ENCODE assay signal across 8 cellular contexts in the genomic region with DNA sequence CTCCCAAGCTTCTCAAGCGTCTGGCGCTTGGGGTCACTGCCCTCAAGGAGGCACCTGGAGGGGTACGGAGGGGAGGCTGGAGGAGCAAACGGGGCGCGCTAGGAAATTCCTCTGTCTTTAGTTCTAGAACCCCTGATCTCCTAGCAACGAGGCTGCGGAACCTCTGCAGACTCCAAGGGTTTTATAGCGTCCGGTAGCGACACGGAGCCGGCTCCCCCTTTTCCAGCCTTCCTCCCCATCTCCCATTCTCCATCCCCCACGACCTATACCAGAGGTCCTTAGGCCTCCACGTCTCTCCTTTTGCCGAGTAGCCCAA. TPM values are rescaled to one million over a fixed set of nuclear protein-coding genes. Genes with fewer than 3 reads are reported as not detected.
DNase-seq lines count a peak whose midpoint lies in the region; FAIRE-seq and TF ChIP-seq lines count a peak whose summit lies in the region.

No MANE protein-coding gene starts in this region.

- H3K9me3 ChIP-seq in Karpas-422 (ENCODE audit: low read length): no peaks in the 10 kb centered on the region
- H3K9me3 ChIP-seq in colonic mucosa: no peaks in the 10 kb centered on the region
- H3K9me3 ChIP-seq in small intestine (ENCODE audit: control insufficient read depth, low read depth): no peaks in the 10 kb centered on the region

- TF ChIP-seq CTCF in BJ (IDR thresholded peaks at IDR 0.05; ENCODE audit: insufficient read depth, low read depth, low read length): no peak
- no peak for TF ChIP-seq CTCF in colonic mucosa (IDR thresholded peaks at IDR 0.05)
- peak; percentile 6 for TF ChIP-seq CTCF in nephron progenitor cell (IDR thresholded peaks at IDR 0.05)

- CTCF ChIA-PET in BJ (lab: Yijun Ruan, JAX): interaction anchor here (1.0 to 2.2 kb wide), 4 partner anchors 13 to 169 kb away, joined by 3 to 10 read pairs (median 6); no protein-coding TSS in a partner anchor

- H3K27me3 Mint-ChIP-seq in nephron progenitor cell (ENCODE audit: low read depth, poor library complexity): peaks cover 23% of the 10 kb centered on the region

- H3K36me3 Mint-ChIP-seq in nephron progenitor cell (ENCODE audit: low read depth): peaks cover 19% of the 10 kb centered on the region

- POLR2A ChIA-PET in BJ (lab: Charles Lee): interaction anchor here (0.6 kb wide), 1 partner anchor 201 kb away, joined by 3 read pairs; no protein-coding TSS in a partner anchor

- H3K4me3 Mint-ChIP-seq in nephron progenitor cell: peak overlapping the region; percentile 99

- 0 out of 2 replicates have a peak overlapping the region, but pooled peaks have one; percentile 42 for H2AFZ ChIP-seq in Karpas-422 (ENCODE audit: low read length)

- peaks cover 18% of the 10 kb centered on the region for H3K36me3 ChIP-seq in BJ (ENCODE audit: control insufficient read depth, insufficient read depth, low read length)
- H3K36me3 ChIP-seq in Karpas-422 (ENCODE audit: insufficient read depth, low read length): no peaks in the 10 kb centered on the region
- H3K36me3 ChIP-seq in colonic mucosa: no peaks in the 10 kb centered on the region
- H3K36me3 ChIP-seq in small intestine (ENCODE audit: control insufficient read depth in 2 of 2, insufficient read depth in 2 of 2, low read length in 2 of 2): peaks cover 5 to 6% of the 10 kb centered on the region in 2 donors

- H3K9ac ChIP-seq in Karpas-422 (ENCODE audit: low read length): 0 out of 2 replicates have a peak overlapping the region, but pooled peaks have one; percentile 34
- peak overlapping the region in 1 of 2 donors; percentile 84 for H3K9ac ChIP-seq in colonic mucosa (ENCODE audit: low read depth in 2 of 2, low read length in 2 of 2)

- peak overlapping the region; percentile 71 for H3K4me2 ChIP-seq in Karpas-422 (ENCODE audit: low read depth, low read length, poor library complexity, severe bottlenecking)

- H3K27me3 ChIP-seq in BJ (ENCODE audit: control insufficient read depth, insufficient read depth, low read length): no peaks in the 10 kb centered on the region
- no peaks in the 10 kb centered on the region for H3K27me3 ChIP-seq in Karpas-422 (ENCODE audit: low read length)
- no peaks in the 10 kb centered on the region for H3K27me3 ChIP-seq in colonic mucosa
- no peaks in the 10 kb centered on the region for H3K27me3 ChIP-seq in small intestine (ENCODE audit: control insufficient read depth in 2 of 2, insufficient read depth in 2 of 2, low read length in 2 of 2)

- H3K79me2 ChIP-seq in Karpas-422 (ENCODE audit: low read length): peaks cover 9% of the 10 kb centered on the region

- no peak for FAIRE-seq in small intestine (lab: Jason Lieb, UNC)

- H3K9me3 Mint-ChIP-seq in nephron progenitor cell: no peaks in the 10 kb centered on the region

- H3K4me1 Mint-ChIP-seq in nephron progenitor cell: peaks cover 26% of the 10 kb centered on the region

- WGBS in small intestine, 3 donors: 32 to 38% (median 36%) methylated on average over 16 of the region's 16 CpGs

- peak overlapping the region; percentile 30 for H3K4me3 ChIP-seq in BJ (ENCODE audit: low read depth, low read length)
- no peak overlapping the region for H3K4me3 ChIP-seq in Karpas-422 (ENCODE audit: low read length)
- peak overlapping the region; percentile 89 for H3K4me3 ChIP-seq in colonic mucosa
- no peak overlapping the region for H3K4me3 ChIP-seq in small intestine (ENCODE audit: low read depth in 1 of 2, low read length in 2 of 2)

- H3K4me1 ChIP-seq in Karpas-422 (ENCODE audit: low read length) (peaks cover 12% of the 10 kb centered on the region), colonic mucosa (peaks cover 8% of the 10 kb centered on the region), small intestine (ENCODE audit: control insufficient read depth in 2 of 2, insufficient read depth in 1 of 2, low read depth in 1 of 2, low read length in 1 of 2) (peaks cover 2 to 4% of the 10 kb centered on the region in 2 donors)

- DNase-seq in BJ (ENCODE audit: low read depth) (no peak), Karpas-422 (no peak), colonic mucosa (no peak), nephron progenitor cell (no peak), NCI-H446 treated with DMSO at 0.1 percent for 48 hours (lab: John Stamatoyannopoulos, UW) (no peak), small intestine (no peak), NCI-H1417 treated with DMSO at 0.1 percent for 48 hours (lab: John Stamatoyannopoulos, UW) (no peak)
- no peak for DNase-seq in activated effector memory CD4-positive, alpha-beta T cell treated with anti-CD3 and anti-CD28 coated beads, Interleukin-2, amount 50 U/mL, for 16 hours

- intact Hi-C loops in colonic mucosa (cut with DNase I): loop anchor here (5.0 kb wide), 2 partner anchors 144 to 159 kb away; a partner anchor contains a TSS

- no peaks in the 10 kb centered on the region for H3K9me2 ChIP-seq in Karpas-422 (replicated peaks; ENCODE audit: insufficient read depth, low read length)

- no peaks in the 10 kb centered on the region for H4K20me1 ChIP-seq in Karpas-422 (ENCODE audit: insufficient read depth, low read depth, low read length)

- peak overlapping the region; percentile 100 for H3K27ac Mint-ChIP-seq in nephron progenitor cell

- H3K27ac ChIP-seq in Karpas-422 (ENCODE audit: low read length): no peak overlapping the region
- H3K27ac ChIP-seq in colonic mucosa: peak overlapping the region; percentile 86
- peak overlapping the region in 1 of 2 donors; percentile 83 for H3K27ac ChIP-seq in small intestine (ENCODE audit: low read depth in 1 of 2, low read length in 1 of 2)

RNA-seq across cellular contexts. Expression of a gene that starts 0.6 kb away (rescaled TPM):
- polyA plus RNA-seq in BJ (2011; rRNA removed): 148 and 225 TPM in 2 replicates
- polyA minus RNA-seq in BJ (2011; rRNA and poly(A)+ RNA removed): 46.5 and 71.5 TPM in 2 replicates
- 48.1 and 57.4 TPM in 2 replicates for total RNA-seq in Karpas-422 (2014; rRNA removed; shearing (Covaris generic); ENCODE audit: low replicate concordance)
- 10 to 100 TPM; 58.1 to 62.7 TPM for total RNA-seq in colonic mucosa
- polyA plus RNA-seq in small intestine: 10 to 100 TPM; 51.9 to 76.9 (median 55.1) TPM

RNA-seq across cellular contexts. Expression of a gene that starts 35.7 kb away (rescaled TPM):
- polyA plus RNA-seq in BJ (2011; rRNA removed) (8.1 and 19.3 TPM in 2 replicates), small intestine (10 to 100 TPM in 1 of 3 donors, under 1 TPM in 2; 0.67 to 16.8 (median 0.81) TPM)
- polyA minus RNA-seq in BJ (2011; rRNA and poly(A)+ RNA removed): 2.2 and 3.3 TPM in 2 replicates
- 0.04 TPM in 1 of 2 replicates, not detected in the other for total RNA-seq in Karpas-422 (2014; rRNA removed; shearing (Covaris generic); ENCODE audit: low replicate concordance)
- total RNA-seq in colonic mucosa: 10 to 100 TPM; 11.2 to 12.1 TPM

RNA-seq across cellular contexts. Expression of a gene that starts 36.7 kb away (rescaled TPM):
- polyA plus RNA-seq in BJ (2011; rRNA removed): 4.4 and 6.9 TPM in 2 replicates
- polyA minus RNA-seq in BJ (2011; rRNA and poly(A)+ RNA removed): 4.9 and 6.6 TPM in 2 replicates
- total RNA-seq in Karpas-422 (2014; rRNA removed; shearing (Covaris generic); ENCODE audit: low replicate concordance): 0.19 and 2.2 TPM in 2 replicates
- total RNA-seq in colonic mucosa: 1 to 10 TPM; 1.5 to 3.9 TPM
- 10 to 100 TPM in 1 of 3 donors, 1 to 10 TPM in 1, under 1 TPM in 1; 0.67 to 11.5 (median 1.1) TPM for polyA plus RNA-seq in small intestine

RNA-seq across cellular contexts. Expression of a gene that starts 43.4 kb away (rescaled TPM):
- polyA plus RNA-seq in BJ (2011; rRNA removed) (219 and 368 TPM in 2 replicates), small intestine (100 to 1,000 TPM; 256 to 558 (median 328) TPM)
- polyA minus RNA-seq in BJ (2011; rRNA and poly(A)+ RNA removed): 477 and 753 TPM in 2 replicates
- total RNA-seq in Karpas-422 (2014; rRNA removed; shearing (Covaris generic); ENCODE audit: low replicate concordance): 7.8 and 25.7 TPM in 2 replicates
- 100 to 1,000 TPM; 427 to 450 TPM for total RNA-seq in colonic mucosa

RNA-seq across cellular contexts. Expression of a gene that starts 47.7 kb away (rescaled TPM):
- polyA plus RNA-seq in BJ (2011; rRNA removed): 13.9 and 15.6 TPM in 2 replicates
- 2.3 and 3.1 TPM in 2 replicates for polyA minus RNA-seq in BJ (2011; rRNA and poly(A)+ RNA removed)
- total RNA-seq in Karpas-422 (2014; rRNA removed; shearing (Covaris generic); ENCODE audit: low replicate concordance): 25.4 and 69.2 TPM in 2 replicates
- total RNA-seq in colonic mucosa: 10 to 100 TPM; 16.0 to 45.0 TPM
- polyA plus RNA-seq in small intestine: 10 to 100 TPM; 36.9 to 46.0 (median 45.9) TPM

Comparison
In these comparisons a context has a peak if more than half of its experiments do, and no peak if none do; other contexts are left out.
1. H3K4me3 ChIP-seq: peak in BJ (single experiment) and colonic mucosa (single experiment); none in Karpas-422 (single experiment) and small intestine (0 of 2).
2. RNA of a gene that starts 35.7 kb away (total RNA-seq): 11.2 to 12.1 TPM in colonic mucosa; 0.04 TPM in Karpas-422; every median in the first group is over 10 times any median in the second.